20 cellular contexts compared by ENCODE assay signal in genomic region chr19:8773587-8773986, GRCh38. TPM values are rescaled to one million over a fixed set of nuclear protein-coding genes. Genes with fewer than 3 reads are reported as not detected.
"Had no signal": no experiment of that assay in that cellular context is flagged by ENCODE, and none has a peak within 500 bp of the region (broad histone marks: within the 10 kb centered on the region; RNA-seq: fewer than 3 reads in every experiment).

No MANE protein-coding gene starts in this region.

RNA-seq across cellular contexts. Expression of gene OR2Z1, which starts 52.2 kb away (rescaled TPM):
- total RNA-seq: activated naive CD4-positive, alpha-beta T cell treated with anti-CD3 and anti-CD28 coated beads for 36 hours; activated naive CD4-positive, alpha-beta T cell treated with anti-CD3 and anti-CD28 coated beads, Interleukin-2, amount 50 U/mL, for 72 hours; activated naive CD8-positive, alpha-beta T cell treated with anti-CD3 and anti-CD28 coated beads for 36 hours; activated naive CD8-positive, alpha-beta T cell treated with anti-CD3 and anti-CD28 coated beads, Interleukin-2, amount 10 ng/mL, durations not matched to agents 7 days and 5 days; activated T-cell treated with anti-CD3 and anti-CD28 coated beads, Interleukin-2, amount 50 U/mL, for 4 hours; activated T-cell treated with anti-CD3 and anti-CD28 coated beads, Interleukin-2, amount 50 U/mL, for 72 hours; activated T-helper 1 cell treated with anti-CD3 and anti-CD28 coated beads, Interleukin-12 subunit alpha, Interleukin-12 subunit beta, Interleukin-2, Interleukin-4 antibody, amounts not matched to agents 30 ng/mL and 10 ng/mL and 1 ng/mL, durations not matched to agents 14 hours and 24 hours and 36 hours; activated T-helper 17 cell treated with anti-CD3 and anti-CD28 coated beads, Interleukin-2, amount 50 U/mL, for 72 hours; activated T-helper 2 cell treated with anti-CD3 and anti-CD28 coated beads, Interferon-gamma antibody, Interleukin-2, Interleukin-4, amounts not matched to agents 10 μg/mL and 5 μg/mL and 100 μg/mL, durations not matched to agents 14 hours and 24 hours and 36 hours; adrenal gland; aorta; ascending aorta; astrocyte; body of pancreas; breast epithelium; bronchial epithelial cell; cardiac muscle cell; cardiac septum; cerebellum; chondrocyte had no signal

RNA-seq across cellular contexts. Expression of gene ZNF558, which starts 58.5 kb away (rescaled TPM):
- total RNA-seq: astrocyte, cardiac muscle cell had no signal

RNA-seq across cellular contexts. Expression of gene MBD3L1, which starts 58.6 kb away (rescaled TPM):
- total RNA-seq: activated naive CD4-positive, alpha-beta T cell treated with anti-CD3 and anti-CD28 coated beads for 36 hours; activated naive CD4-positive, alpha-beta T cell treated with anti-CD3 and anti-CD28 coated beads, Interleukin-2, amount 50 U/mL, for 72 hours; activated naive CD8-positive, alpha-beta T cell treated with anti-CD3 and anti-CD28 coated beads for 36 hours; activated naive CD8-positive, alpha-beta T cell treated with anti-CD3 and anti-CD28 coated beads, Interleukin-2, amount 10 ng/mL, durations not matched to agents 7 days and 5 days; activated T-cell treated with anti-CD3 and anti-CD28 coated beads, Interleukin-2, amount 50 U/mL, for 4 hours; activated T-cell treated with anti-CD3 and anti-CD28 coated beads, Interleukin-2, amount 50 U/mL, for 72 hours; activated T-helper 1 cell treated with anti-CD3 and anti-CD28 coated beads, Interleukin-12 subunit alpha, Interleukin-12 subunit beta, Interleukin-2, Interleukin-4 antibody, amounts not matched to agents 30 ng/mL and 10 ng/mL and 1 ng/mL, durations not matched to agents 14 hours and 24 hours and 36 hours; activated T-helper 17 cell treated with anti-CD3 and anti-CD28 coated beads, Interleukin-2, amount 50 U/mL, for 72 hours; activated T-helper 2 cell treated with anti-CD3 and anti-CD28 coated beads, Interferon-gamma antibody, Interleukin-2, Interleukin-4, amounts not matched to agents 10 μg/mL and 5 μg/mL and 100 μg/mL, durations not matched to agents 14 hours and 24 hours and 36 hours; adrenal gland; aorta; ascending aorta; astrocyte; body of pancreas; breast epithelium; bronchial epithelial cell; cardiac muscle cell; cardiac septum; cerebellum; chondrocyte had no signal
